ENCODE assay signal across 11 cellular contexts in the genomic region with DNA sequence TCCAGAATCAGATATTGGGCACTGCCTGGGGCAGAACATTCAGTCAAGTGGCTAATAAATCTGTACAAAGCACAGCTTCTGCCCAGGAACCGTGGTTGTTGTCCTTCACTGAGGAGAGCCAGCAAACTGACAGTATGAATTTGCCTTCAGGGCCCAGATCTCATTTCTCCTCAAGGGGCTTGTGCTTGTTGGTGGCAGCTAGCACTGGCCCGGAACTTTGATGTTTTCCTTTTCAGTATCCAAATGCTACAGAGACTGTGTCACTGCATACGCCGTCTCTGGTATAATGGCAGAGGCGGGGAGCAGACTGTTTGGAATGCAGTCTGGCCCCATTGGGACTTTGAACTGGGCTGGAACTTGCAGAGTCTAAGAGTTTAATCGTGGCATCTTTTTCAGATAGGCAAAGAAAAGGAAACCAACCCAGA. TPM values are rescaled to one million over a fixed set of nuclear protein-coding genes. Genes with fewer than 3 reads are reported as not detected.
A peak's percentile ranks its signal among the peaks of the same experiment; 100 is the strongest.
DNase-seq lines count a peak whose midpoint lies in the region; ATAC-seq and TF ChIP-seq lines count a peak whose summit lies in the region.
"Had no signal": no experiment of that assay in that cellular context is flagged by ENCODE, and none has a peak within 500 bp of the region (broad histone marks: within the 10 kb centered on the region; RNA-seq: fewer than 3 reads in every experiment).

No MANE protein-coding gene starts in this region.

- H2AFZ ChIP-seq in H9 (ENCODE audit: low read length), result no peak overlapping the region

- no peak overlapping the region for H3K4me3 Mint-ChIP-seq in T-helper 2 cell treated with Interferon-gamma antibody and Interleukin-4, amounts not matched to agents 5 μg/mL and 100 μg/mL, for 36 hours
- H3K4me3 Mint-ChIP-seq in H9, result no peak overlapping the region

- no peaks in the 10 kb centered on the region for H3K23me2 ChIP-seq in H9 (ENCODE audit: insufficient read length, low read depth, low read length, poor library complexity, severe bottlenecking)

- H3K27me3 Mint-ChIP-seq in T-helper 2 cell treated with Interferon-gamma antibody and Interleukin-4, amounts not matched to agents 5 μg/mL and 100 μg/mL, for 36 hours (ENCODE audit: low read depth), result peaks cover 20% of the 10 kb centered on the region
- H3K27me3 Mint-ChIP-seq in H9 (ENCODE audit: low read depth), result no peaks in the 10 kb centered on the region

- H4K5ac ChIP-seq in H9 (ENCODE audit: insufficient read length, low read depth, low read length), result no peak overlapping the region

- intact Hi-C loops in Right ventricle myocardium inferior (cut with DNase I) (no loop called here), cardiac septum (cut with DNase I) (no loop called here), mucosa of descending colon (cut with DNase I, micrococcal nuclease) (no loop called here)

- no peaks in the 10 kb centered on the region for H4K20me1 ChIP-seq in H9 (ENCODE audit: control insufficient read depth, insufficient read depth, insufficient read length)

- no peaks in the 10 kb centered on the region for H3K79me1 ChIP-seq in H9 (ENCODE audit: insufficient read depth, low read depth, low read length, poor library complexity, severe bottlenecking)

- H3K4me1 Mint-ChIP-seq in T-helper 2 cell treated with Interferon-gamma antibody and Interleukin-4, amounts not matched to agents 5 μg/mL and 100 μg/mL, for 36 hours (ENCODE audit: low read depth), result peaks cover 1% of the 10 kb centered on the region
- H3K4me1 Mint-ChIP-seq in H9, result peaks cover 21 to 41% of the 10 kb centered on the region in 2 experiments

- no peak overlapping the region for H2BK5ac ChIP-seq in H9 (ENCODE audit: insufficient read length, low read length)

- H3K27ac ChIP-seq in H9 (ENCODE audit: insufficient read length, low read depth, low read length), result no peak overlapping the region

- DNase-seq in Right ventricle myocardium inferior (ENCODE audit: missing footprints) (no peak), cardiac septum (ENCODE audit: low spot score) (no peak), dedifferentiated amniotic fluid mesenchymal stem cell (ENCODE audit: extremely low spot score) (peak; percentile 73), mucosa of descending colon (peak; percentile 58 to 87 (median 71)), H9 (no peak)
- DNase-seq in T-helper 2 cell treated with Interferon-gamma antibody and Interleukin-4, amounts not matched to agents 5 μg/mL and 100 μg/mL, for 36 hours (ENCODE audit: low spot score), result no peak
- DNase-seq: NCI-H524; stimulated activated CD4-positive, alpha-beta T cell treated with anti-CD3 and anti-CD28 coated beads, Interleukin-4, amount 100 ng/mL, for 4 hours; SW 1271 had no signal

- H4K8ac ChIP-seq in H9 (replicated peaks; ENCODE audit: insufficient read length, low read depth, low read length), result no peak overlapping the region

- H3K27ac Mint-ChIP-seq in T-helper 2 cell treated with Interferon-gamma antibody and Interleukin-4, amounts not matched to agents 5 μg/mL and 100 μg/mL, for 36 hours, result no peak overlapping the region
- H3K27ac Mint-ChIP-seq in H9, result no peak overlapping the region

- no peak overlapping the region for H3T11ph ChIP-seq in H9 (ENCODE audit: low read length)

- H3K23ac ChIP-seq in H9 (ENCODE audit: insufficient read length, low read depth, low read length), result no peak overlapping the region

- H3K9ac ChIP-seq in H9 (ENCODE audit: extremely low read depth, insufficient read length, low read length), result no peak overlapping the region

- H3K27me3 ChIP-seq in H9 (ENCODE audit: insufficient read depth, low read length), result no peaks in the 10 kb centered on the region

- no peak overlapping the region for H3K4me3 ChIP-seq in mucosa of descending colon

- no peak overlapping the region for H3K56ac ChIP-seq in H9 (ENCODE audit: insufficient read length, low read depth, low read length)

- H3K36me3 ChIP-seq in mucosa of descending colon (ENCODE audit: low read depth), result no peaks in the 10 kb centered on the region

- no peak overlapping the region for H3K4ac ChIP-seq in H9 (ENCODE audit: low read depth, low read length)

- no peaks in the 10 kb centered on the region for H3K36me3 Mint-ChIP-seq in T-helper 2 cell treated with Interferon-gamma antibody and Interleukin-4, amounts not matched to agents 5 μg/mL and 100 μg/mL, for 36 hours (ENCODE audit: low read depth)
- no peaks in the 10 kb centered on the region for H3K36me3 Mint-ChIP-seq in H9 (ENCODE audit: insufficient read depth in 1 of 3, low read depth in 3 of 3)

- no peaks in the 10 kb centered on the region for H3K9me3 ChIP-seq in mucosa of descending colon
- no peaks in the 10 kb centered on the region for H3K9me3 ChIP-seq in H9 (ENCODE audit: control insufficient read depth, low read depth, low read length)

- peak; percentile 51 for ATAC-seq in Right ventricle myocardium inferior
- ATAC-seq in mucosa of descending colon, result peak; percentile 92
- no peak for ATAC-seq in GM19351 (IDR thresholded peaks at IDR 0.05; ENCODE audit: unreplicated experiment)
- no peak for ATAC-seq in HG02763 (IDR thresholded peaks at IDR 0.05; ENCODE audit: unreplicated experiment)

- WGBS in H9 (ENCODE audit: extremely low coverage, insufficient read length, low lambda C conversion rate), result no CpG with 5 or more reads among the region's 6 CpGs

- peaks cover 36% of the 10 kb centered on the region for H3K4me1 ChIP-seq in mucosa of descending colon (ENCODE audit: low read depth)
- H3K4me1 ChIP-seq in H9 (ENCODE audit: insufficient read depth, low read length), result peaks cover 3% of the 10 kb centered on the region; the same call in 1 of the 2 replicates

- H3K18ac ChIP-seq in H9 (ENCODE audit: insufficient read length, low read depth, low read length), result no peak overlapping the region

- H3K79me2 ChIP-seq in H9 (ENCODE audit: insufficient read depth, low read length), result no peaks in the 10 kb centered on the region; the same call in 1 of the 2 replicates

- H2BK12ac ChIP-seq in H9 (ENCODE audit: insufficient read length, low read depth, low read length), result no peak overlapping the region

- H2BK15ac ChIP-seq in H9 (ENCODE audit: low read depth, low read length), result no peak overlapping the region

- H3K9me3 Mint-ChIP-seq in T-helper 2 cell treated with Interferon-gamma antibody and Interleukin-4, amounts not matched to agents 5 μg/mL and 100 μg/mL, for 36 hours, result no peaks in the 10 kb centered on the region
- no peaks in the 10 kb centered on the region for H3K9me3 Mint-ChIP-seq in H9

- no peak overlapping the region for H2AK5ac ChIP-seq in H9 (ENCODE audit: insufficient read length, low read length)

- H2BK120ac ChIP-seq in H9 (ENCODE audit: low read depth, low read length, poor library complexity, severe bottlenecking), result no peak overlapping the region

- no peak overlapping the region for H4K91ac ChIP-seq in H9 (ENCODE audit: insufficient read length, low read depth, low read length)

- no peak overlapping the region for H2BK20ac ChIP-seq in H9 (ENCODE audit: low read depth, low read length, poor library complexity, severe bottlenecking)

- H3K14ac ChIP-seq in H9 (ENCODE audit: insufficient read depth, low read length), result no peak overlapping the region

- TF ChIP-seq CTCF in mucosa of descending colon (IDR thresholded peaks at IDR 0.05), result no peak
- TF ChIP-seq CTCF in H9 (conservative IDR thresholded peaks at IDR 0.05), result no peak

- H3K4me2 ChIP-seq in H9 (ENCODE audit: insufficient read depth, insufficient read length, low read length), result no peak overlapping the region

RNA-seq across cellular contexts. Expression of a gene that starts 30.4 kb away (rescaled TPM):
- total RNA-seq in Right ventricle myocardium inferior (121 TPM), cardiac septum (77.2 TPM), mucosa of descending colon (100 to 1,000 TPM; 109 to 165 (median 141) TPM), H9 (2021) (59.9 and 66.4 TPM in 2 replicates)

RNA-seq across cellular contexts. Expression of a gene that starts 54.1 kb away (rescaled TPM):
- total RNA-seq in Right ventricle myocardium inferior, result 43.6 TPM
- 43.5 TPM for total RNA-seq in cardiac septum
- total RNA-seq in mucosa of descending colon, result 10 to 100 TPM; 66.6 to 97.7 (median 87.5) TPM
- total RNA-seq in H9 (2021), result 64.4 and 71.3 TPM in 2 replicates

Comparison
In these comparisons a context has a peak if more than half of its experiments do, and no peak if none do; other contexts are left out.
1. ATAC-seq: peak in Right ventricle myocardium inferior (single experiment) and mucosa of descending colon (single experiment); none in GM19351 (single experiment) and HG02763 (single experiment).
2. DNase-seq: peak in dedifferentiated amniotic fluid mesenchymal stem cell (single experiment) and mucosa of descending colon (3 of 3); none in Right ventricle myocardium inferior (single experiment), cardiac septum (single experiment), T-helper 2 cell treated with Interferon-gamma antibody and Interleukin-4, amounts not matched to agents 5 μg/mL and 100 μg/mL, for 36 hours (single experiment) and H9 (single experiment).